ENCODE assay signal across 8 cellular contexts in genomic region chr7:99392659-99393362, GRCh38. TPM values are rescaled to one million over a fixed set of nuclear protein-coding genes. Genes with fewer than 3 reads are reported as not detected.
DNase-seq lines count a peak whose midpoint lies in the region; ATAC-seq and TF ChIP-seq lines count a peak whose summit lies in the region.

No MANE protein-coding gene starts in this region.

- H3K27ac ChIP-seq in right atrium auricular region: peak overlapping the region; percentile 70 to 81

- DNase-seq in DMS153 treated with DMSO at 0.1 percent for 48 hours (lab: John Stamatoyannopoulos, UW; ENCODE audit: unreplicated experiment): peak; percentile 81
- DNase-seq in SK-N-DZ (ENCODE audit: low spot score): peak; percentile 84
- peak; percentile 85 for DNase-seq in right atrium auricular region (ENCODE audit: low spot score)
- DNase-seq in retinal pigment epithelial cell (ENCODE audit: low read depth): peak; percentile 51
- DNase-seq in HuH-7.5 (ENCODE audit: low spot score): no peak

- H3K4me1 Mint-ChIP-seq in activated naive CD8-positive, alpha-beta T cell (ENCODE audit: low read depth): peaks cover 18% of the 10 kb centered on the region

- peak overlapping the region; percentile 75 for H3K27ac Mint-ChIP-seq in activated naive CD8-positive, alpha-beta T cell

- peak; percentile 46 for ATAC-seq in HG03280 (IDR thresholded peaks at IDR 0.05; ENCODE audit: unreplicated experiment)
- ATAC-seq in GM18858 (IDR thresholded peaks at IDR 0.05; ENCODE audit: unreplicated experiment): no peak

- no peaks in the 10 kb centered on the region for H3K9me3 Mint-ChIP-seq in activated naive CD8-positive, alpha-beta T cell (ENCODE audit: low read depth)

- H3K36me3 Mint-ChIP-seq in activated naive CD8-positive, alpha-beta T cell: no peaks in the 10 kb centered on the region

- no peaks in the 10 kb centered on the region for H3K27me3 ChIP-seq in right atrium auricular region

- peaks cover 55% of the 10 kb centered on the region for H3K36me3 ChIP-seq in right atrium auricular region

- TF ChIP-seq CTCF in right atrium auricular region (IDR thresholded peaks at IDR 0.05): no peak
- no peak for TF ChIP-seq CTCF in retinal pigment epithelial cell (conservative IDR thresholded peaks at IDR 0.05; ENCODE audit: low read depth, low read length)

- peaks cover 0 to 20% of the 10 kb centered on the region in 2 donors for H3K4me1 ChIP-seq in right atrium auricular region

- peak overlapping the region; percentile 78 for H3K4me3 Mint-ChIP-seq in activated naive CD8-positive, alpha-beta T cell

- H3K27me3 Mint-ChIP-seq in activated naive CD8-positive, alpha-beta T cell: no peaks in the 10 kb centered on the region

- H3K9me3 ChIP-seq in right atrium auricular region: no peaks in the 10 kb centered on the region

- H3K4me3 ChIP-seq in right atrium auricular region (peak overlapping the region; percentile 56 to 57), retinal pigment epithelial cell (ENCODE audit: low read length) (peak overlapping the region; percentile 56)

RNA-seq across cellular contexts. Expression of gene PDAP1, which starts 15.6 kb away (rescaled TPM):
- polyA plus RNA-seq in SK-N-DZ (2014; cell fraction: cytosol; rRNA removed): 131 and 179 TPM in 2 replicates
- 49.5 and 68.9 TPM in 2 replicates for polyA plus RNA-seq in SK-N-DZ (2014; cell fraction: nucleus; rRNA removed)
- 10 to 100 TPM; 70.9 to 93.3 TPM for total RNA-seq in right atrium auricular region

RNA-seq across cellular contexts. Expression of gene BUD31, which starts 16.0 kb away (rescaled TPM):
- 138 and 153 TPM in 2 replicates for polyA plus RNA-seq in SK-N-DZ (2014; cell fraction: cytosol; rRNA removed)
- polyA plus RNA-seq in SK-N-DZ (2014; cell fraction: nucleus; rRNA removed): 84.8 and 96.8 TPM in 2 replicates
- 10 to 100 TPM; 36.7 to 57.0 TPM for total RNA-seq in right atrium auricular region

RNA-seq across cellular contexts. Expression of gene ARPC1B, which starts 18.3 kb away (rescaled TPM):
- polyA plus RNA-seq in SK-N-DZ (2014; cell fraction: cytosol; rRNA removed): 66.4 and 80.1 TPM in 2 replicates
- 52.1 and 61.5 TPM in 2 replicates for polyA plus RNA-seq in SK-N-DZ (2014; cell fraction: nucleus; rRNA removed)
- 100 to 1,000 TPM in 1 of 2 donors, 10 to 100 TPM in 1; 53.0 to 115 TPM for total RNA-seq in right atrium auricular region

RNA-seq across cellular contexts. Expression of gene PTCD1, which starts 45.8 kb away (rescaled TPM):
- polyA plus RNA-seq in SK-N-DZ (2014; cell fraction: cytosol; rRNA removed): 12.4 and 15.7 TPM in 2 replicates
- 8.8 and 14.1 TPM in 2 replicates for polyA plus RNA-seq in SK-N-DZ (2014; cell fraction: nucleus; rRNA removed)
- 1 to 10 TPM; 4.6 to 5.3 TPM for total RNA-seq in right atrium auricular region

RNA-seq across cellular contexts. Expression of gene CPSF4, which starts 45.9 kb away (rescaled TPM):
- polyA plus RNA-seq in SK-N-DZ (2014; cell fraction: cytosol; rRNA removed): 105 and 119 TPM in 2 replicates
- 489 and 529 TPM in 2 replicates for polyA plus RNA-seq in SK-N-DZ (2014; cell fraction: nucleus; rRNA removed)
- total RNA-seq in right atrium auricular region: 10 to 100 TPM; 12.4 to 18.8 TPM
